Comparison of ENCODE assay signal across 8 cellular contexts in genomic region chr7:35519971-35520809, GRCh38.
A peak's percentile ranks its signal among the peaks of the same experiment; 100 is the strongest.
DNase-seq lines count a peak whose midpoint lies in the region; ATAC-seq, FAIRE-seq and TF ChIP-seq lines count a peak whose summit lies in the region.

No MANE protein-coding gene starts in this region.

- H3K27ac Mint-ChIP-seq in activated CD8-positive, alpha-beta T cell treated with anti-CD3 and anti-CD28 coated beads, Interleukin-2, amount 10 ng/mL, durations not matched to agents 7 days and 5 days = no peak overlapping the region

- POLR2A ChIA-PET in activated CD8-positive, alpha-beta T cell treated with anti-CD3 and anti-CD28 coated beads, Interleukin-2, amount 10 ng/mL, durations not matched to agents 7 days and 5 days (lab: Charles Lee) = no interaction called here

- intact Hi-C loops in transverse colon (cut with DNase I; ENCODE audit: low total_unique reads) = no loop called here

- CTCF ChIA-PET in activated CD8-positive, alpha-beta T cell treated with anti-CD3 and anti-CD28 coated beads, Interleukin-2, amount 10 ng/mL, durations not matched to agents 7 days and 5 days (lab: Charles Lee) = interaction anchor here (0.6 to 2.8 kb wide), 21 partner anchors 9 to 498 kb away, joined by 3 to 18 read pairs (median 4); no protein-coding TSS in a partner anchor

- peak; percentile 97 for TF ChIP-seq CTCF in D721Med (IDR thresholded peaks at IDR 0.05; ENCODE audit: insufficient read depth, missing control alignments)
- peak; percentile 65 to 84 (median 77) for TF ChIP-seq CTCF in transverse colon (IDR thresholded peaks at IDR 0.05)

- TF ChIP-seq POLR2A in transverse colon (IDR thresholded peaks at IDR 0.05) = no peak

- in situ Hi-C loops in transverse colon (cut with MboI; ENCODE audit: low pct_ligation_motif_present in 1 of 4, low pct_unique_long_range_greater_than_20kb in 1 of 4, low sequenced_read_pairs in 3 of 4) = no loop called here

- peak; percentile 60 for FAIRE-seq in D721Med (lab: Jason Lieb, UNC)

- peaks cover 26% of the 10 kb centered on the region for H3K27me3 ChIP-seq in transverse colon

- H3K27me3 Mint-ChIP-seq in activated CD8-positive, alpha-beta T cell treated with anti-CD3 and anti-CD28 coated beads, Interleukin-2, amount 10 ng/mL, durations not matched to agents 7 days and 5 days (ENCODE audit: low read depth) = peaks cover 28% of the 10 kb centered on the region

- DNase-seq in D721Med (ENCODE audit: insufficient read length, low spot score) = peak; percentile 47
- DNase-seq in NCI-H748 (lab: John Stamatoyannopoulos, UW; ENCODE audit: unreplicated experiment) = peak; percentile 67
- peak; percentile 76 for DNase-seq in activated CD8-positive, alpha-beta T cell treated with anti-CD3 and anti-CD28 coated beads, Interleukin-2, amount 10 ng/mL, durations not matched to agents 7 days and 5 days
- peak; percentile 37 for DNase-seq in epidermal melanocyte (ENCODE audit: insufficient read length, low spot score)
- DNase-seq in myocyte (ENCODE audit: low read depth) = peak; percentile 81
- DNase-seq in transverse colon = peak; percentile 59

- no peak overlapping the region for H3K4me3 ChIP-seq in transverse colon

- no peak overlapping the region for H3K27ac ChIP-seq in transverse colon

- H3K36me3 Mint-ChIP-seq in activated CD8-positive, alpha-beta T cell treated with anti-CD3 and anti-CD28 coated beads, Interleukin-2, amount 10 ng/mL, durations not matched to agents 7 days and 5 days (ENCODE audit: low read depth) = no peaks in the 10 kb centered on the region

- H3K9me3 ChIP-seq in transverse colon = no peaks in the 10 kb centered on the region

- no peak for TF ChIP-seq EP300 in transverse colon (IDR thresholded peaks at IDR 0.05; ENCODE audit: low read depth)

- WGBS in transverse colon (ENCODE audit: low coverage in 1 of 2), 2 donors = 35 to 69% methylated on average over 7 to 14 of the region's 14 CpGs

- no peaks in the 10 kb centered on the region for H3K36me3 ChIP-seq in transverse colon

- H3K4me1 Mint-ChIP-seq in activated CD8-positive, alpha-beta T cell treated with anti-CD3 and anti-CD28 coated beads, Interleukin-2, amount 10 ng/mL, durations not matched to agents 7 days and 5 days (ENCODE audit: low read depth) = no peaks in the 10 kb centered on the region

- H3K4me1 ChIP-seq in transverse colon = no peaks in the 10 kb centered on the region

- H3K4me3 Mint-ChIP-seq in activated CD8-positive, alpha-beta T cell treated with anti-CD3 and anti-CD28 coated beads, Interleukin-2, amount 10 ng/mL, durations not matched to agents 7 days and 5 days = no peak overlapping the region

- no peaks in the 10 kb centered on the region for H3K9me3 Mint-ChIP-seq in activated CD8-positive, alpha-beta T cell treated with anti-CD3 and anti-CD28 coated beads, Interleukin-2, amount 10 ng/mL, durations not matched to agents 7 days and 5 days (ENCODE audit: insufficient read depth)

- peak; percentile 94 for ATAC-seq in GM19455 (IDR thresholded peaks at IDR 0.05; ENCODE audit: unreplicated experiment)
- peak; percentile 78 for ATAC-seq in HG03571 (IDR thresholded peaks at IDR 0.05; ENCODE audit: unreplicated experiment)
- ATAC-seq in activated CD8-positive, alpha-beta T cell treated with anti-CD3 and anti-CD28 coated beads, Interleukin-2, amount 10 ng/mL, durations not matched to agents 7 days and 5 days = peak; percentile 77
